In the genomic region with DNA sequence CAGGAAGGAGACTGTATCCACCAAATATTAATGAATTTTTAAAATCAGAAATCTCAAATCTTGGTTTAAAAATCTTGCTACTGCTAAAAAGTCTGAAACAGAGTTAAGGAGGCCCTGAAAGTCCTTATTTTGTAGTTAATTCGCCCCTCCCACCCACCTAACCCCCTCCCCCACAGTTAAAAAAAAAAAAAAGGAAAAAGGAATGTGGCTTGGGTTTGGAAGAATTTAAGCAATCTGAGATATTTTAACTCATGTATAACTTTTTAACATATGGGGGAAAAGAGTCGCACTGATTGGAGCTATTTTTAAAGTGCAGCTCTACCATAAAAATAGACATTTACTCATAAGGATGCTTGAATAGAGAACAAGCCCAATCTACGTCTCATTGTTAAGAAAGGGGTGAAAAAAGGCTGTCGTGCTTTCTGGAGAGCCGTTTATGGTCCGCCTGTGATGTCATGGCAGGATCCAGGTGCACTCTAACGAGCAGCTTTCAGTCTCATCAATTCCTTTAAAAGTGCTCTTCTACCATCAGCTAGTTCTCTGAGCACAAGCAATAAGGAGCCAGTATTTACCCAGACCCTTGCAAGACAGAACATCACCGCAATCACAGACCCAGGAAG, we compare ENCODE assay signal across 23 cellular contexts.
A peak's percentile ranks its signal among the peaks of the same experiment; 100 is the strongest.
DNase-seq lines count a peak whose midpoint lies in the region; ATAC-seq and TF ChIP-seq lines count a peak whose summit lies in the region.
"Had no signal": no experiment of that assay in that cellular context is flagged by ENCODE, and none has a peak within 500 bp of the region (broad histone marks: within the 10 kb centered on the region; RNA-seq: fewer than 3 reads in every experiment).

No MANE protein-coding gene starts in this region.

- no peak overlapping the region for H3K27ac Mint-ChIP-seq in endodermal cell
- H3K27ac Mint-ChIP-seq: activated CD4-positive, alpha-beta T cell treated with anti-CD3 and anti-CD28 coated beads, Interleukin-2, amount 10 ng/mL, durations not matched to agents 7 days and 5 days; activated naive CD4-positive, alpha-beta T cell treated with anti-CD3 and anti-CD28 coated beads for 36 hours had no signal

- H3K36me3 ChIP-seq in PC-3 (ENCODE audit: low read depth, low read length) = no peaks in the 10 kb centered on the region; the same call in 1 of the 2 replicates
- no peaks in the 10 kb centered on the region for H3K36me3 ChIP-seq in endodermal cell (ENCODE audit: control insufficient read depth, insufficient read depth, low read length)
- H3K36me3 ChIP-seq in OCI-LY7 (ENCODE audit: insufficient read depth, low read length) = no peaks in the 10 kb centered on the region
- H3K36me3 ChIP-seq: ascending aorta, neutrophil, suprapubic skin had no signal

- WGBS in endodermal cell (ENCODE audit: insufficient coverage in 1 of 2, insufficient read length in 1 of 2), 2 experiments = 55 to 72% methylated on average over 7 of the region's 8 CpGs

- TF ChIP-seq CTCF in PC-3 (conservative IDR thresholded peaks at IDR 0.05; ENCODE audit: low read depth, low read length) (no peak), endodermal cell (conservative IDR thresholded peaks at IDR 0.05) (no peak), OCI-LY7 (conservative IDR thresholded peaks at IDR 0.05; ENCODE audit: low read length) (no peak)

- DNase-seq in H4 (ENCODE audit: low spot score) = peak; percentile 3
- no peak for DNase-seq in PC-3
- DNase-seq in endodermal cell = peak; percentile 56
- peak; percentile 13 for DNase-seq in middle frontal gyrus (ENCODE audit: extremely low spot score, low spot score)
- no peak for DNase-seq in activated CD8-positive, alpha-beta memory T cell treated with anti-CD3 and anti-CD28 coated beads, Interleukin-2, amount 50 U/mL, for 48 hours
- DNase-seq in OCI-LY7 (ENCODE audit: low spot score) = no peak
- no peak for DNase-seq in activated gamma-delta T cell (lab: John Stamatoyannopoulos, UW)
- DNase-seq in NCI-H1092 treated with DMSO at 0.1 percent for 48 hours (lab: John Stamatoyannopoulos, UW) = no peak
- DNase-seq: activated CD4-positive, alpha-beta T cell treated with anti-CD3 and anti-CD28 coated beads, Interleukin-2, amount 10 ng/mL, durations not matched to agents 7 days and 5 days; activated naive CD4-positive, alpha-beta T cell treated with anti-CD3 and anti-CD28 coated beads for 36 hours; DMS 273 treated with DMSO at 0.1 percent for 48 hours; foreskin fibroblast; GF-D8; HCEC 1CT; IMR-90; NCI-H187; NCI-H345; NK-92 treated with Interleukin-12 subunit alpha and Interleukin-12 subunit beta, amount 100 ng/mL, for 24 hours had no signal

- BruUV-seq in PC-3 (replicated peaks; lab: Mats Ljungman, UMichigan) (no TSS peak), OCI-LY7 (replicated peaks; lab: Mats Ljungman, UMichigan) (no TSS peak)

- H3K79me2 ChIP-seq in PC-3 (ENCODE audit: low read length) (peaks cover 9% of the 10 kb centered on the region; the same call in 1 of the 2 replicates), OCI-LY7 (ENCODE audit: insufficient read depth, low read depth, low read length) (no peaks in the 10 kb centered on the region)
- H3K79me2 ChIP-seq: hepatocyte had no signal

- no peak overlapping the region for H3K4me3 Mint-ChIP-seq in endodermal cell
- H3K4me3 Mint-ChIP-seq: activated CD4-positive, alpha-beta T cell treated with anti-CD3 and anti-CD28 coated beads, Interleukin-2, amount 10 ng/mL, durations not matched to agents 7 days and 5 days; activated naive CD4-positive, alpha-beta T cell treated with anti-CD3 and anti-CD28 coated beads for 36 hours had no signal

- H3K9me2 ChIP-seq in PC-3 (replicated peaks; ENCODE audit: low read length) = no peaks in the 10 kb centered on the region
- H3K9me2 ChIP-seq in OCI-LY7 (ENCODE audit: insufficient read depth, low read length) = no peaks in the 10 kb centered on the region

- H3K4me3 ChIP-seq in PC-3 (ENCODE audit: low read length) (no peak overlapping the region), endodermal cell (ENCODE audit: low read length) (no peak overlapping the region), OCI-LY7 (ENCODE audit: low read depth, low read length, poor library complexity, severe bottlenecking) (no peak overlapping the region)
- H3K4me3 ChIP-seq: ascending aorta, coronary artery, hepatocyte, suprapubic skin had no signal

- POLR2A ChIA-PET in PC-3 (lab: Charles Lee; ENCODE audit: unreplicated experiment) = no interaction called here
- POLR2A ChIA-PET in OCI-LY7 (lab: Charles Lee) = interaction anchor here (0.7 kb wide), 1 partner anchor 25 kb away, joined by 7 read pairs; no protein-coding TSS in a partner anchor

- intact Hi-C loops in PC-3 (cut with micrococcal nuclease) (no loop called here), OCI-LY7 (cut with micrococcal nuclease; ENCODE audit: unreplicated experiment) (no loop called here)

- H3K27me3 ChIP-seq in PC-3 (ENCODE audit: low read length) = no peaks in the 10 kb centered on the region
- H3K27me3 ChIP-seq in endodermal cell (ENCODE audit: control insufficient read depth, insufficient read depth, low read length, poor library complexity, severe bottlenecking) = no peaks in the 10 kb centered on the region
- H3K27me3 ChIP-seq: ascending aorta, hepatocyte, neutrophil, suprapubic skin had no signal

- H3K9ac ChIP-seq in PC-3 (ENCODE audit: low read length) (no peak overlapping the region; the same call in 1 of the 2 replicates), endodermal cell (ENCODE audit: extremely low read depth, low read length, poor library complexity, severe bottlenecking) (no peak overlapping the region)

- no peaks in the 10 kb centered on the region for H3F3A ChIP-seq in PC-3 (ENCODE audit: low read length, unreplicated experiment)

- H3K36me3 Mint-ChIP-seq in endodermal cell (ENCODE audit: low read depth) = no peaks in the 10 kb centered on the region

- H3K9me3 Mint-ChIP-seq in endodermal cell = no peaks in the 10 kb centered on the region

- H3K27me3 Mint-ChIP-seq in endodermal cell (ENCODE audit: insufficient read depth) = no peaks in the 10 kb centered on the region
- H3K27me3 Mint-ChIP-seq: activated CD4-positive, alpha-beta T cell treated with anti-CD3 and anti-CD28 coated beads, Interleukin-2, amount 10 ng/mL, durations not matched to agents 7 days and 5 days had no signal

- H3K4me2 ChIP-seq in PC-3 (ENCODE audit: low read length) = peak overlapping the region; percentile 25; the same call in 1 of the 2 replicates
- H3K4me2 ChIP-seq in OCI-LY7 (ENCODE audit: low read length) = no peak overlapping the region
- H3K4me2 ChIP-seq: hepatocyte had no signal

- H3K4me1 ChIP-seq in PC-3 (ENCODE audit: insufficient read depth, low read length) = peaks cover 50% of the 10 kb centered on the region
- no peaks in the 10 kb centered on the region for H3K4me1 ChIP-seq in endodermal cell (ENCODE audit: control insufficient read depth, insufficient read depth, low read length)
- H3K4me1 ChIP-seq in OCI-LY7 (ENCODE audit: insufficient read depth, low read length, poor library complexity, severe bottlenecking) = no peaks in the 10 kb centered on the region
- H3K4me1 ChIP-seq: ascending aorta had no signal

- CTCF ChIA-PET in PC-3 (lab: Charles Lee) (no interaction called here), OCI-LY7 (lab: Charles Lee; ENCODE audit: unreplicated experiment) (no interaction called here)

- ATAC-seq in PC-3 = no peak

- H3K9me3 ChIP-seq in PC-3 (ENCODE audit: low read length) (no peaks in the 10 kb centered on the region), endodermal cell (ENCODE audit: control insufficient read depth, low read length) (no peaks in the 10 kb centered on the region), OCI-LY7 (ENCODE audit: low read length) (no peaks in the 10 kb centered on the region)
- H3K9me3 ChIP-seq: ascending aorta, neutrophil, suprapubic skin had no signal

- H4K20me1 ChIP-seq in PC-3 (ENCODE audit: low read length) (no peaks in the 10 kb centered on the region), OCI-LY7 (ENCODE audit: insufficient read depth, low read length) (no peaks in the 10 kb centered on the region)

- H3K4me1 Mint-ChIP-seq in endodermal cell = peaks cover 16% of the 10 kb centered on the region
- H3K4me1 Mint-ChIP-seq: activated CD4-positive, alpha-beta T cell treated with anti-CD3 and anti-CD28 coated beads, Interleukin-2, amount 10 ng/mL, durations not matched to agents 7 days and 5 days had no signal

- H2AFZ ChIP-seq in PC-3 (ENCODE audit: low read length) (no peak overlapping the region), OCI-LY7 (ENCODE audit: low read length) (no peak overlapping the region)
- H2AFZ ChIP-seq: hepatocyte had no signal

- H3K27ac ChIP-seq in PC-3 (ENCODE audit: low read length) (peak overlapping the region; percentile 69), endodermal cell (ENCODE audit: low read depth, low read length) (no peak overlapping the region), OCI-LY7 (ENCODE audit: low read depth, low read length, poor library complexity, severe bottlenecking) (no peak overlapping the region)
- H3K27ac ChIP-seq: ascending aorta, coronary artery, hepatocyte, neutrophil, suprapubic skin had no signal

Comparison
In these comparisons a context has a peak if more than half of its experiments do, and no peak if none do; other contexts are left out.
1. DNase-seq: peak in H4 (single experiment), endodermal cell (single experiment) and middle frontal gyrus (single experiment); none in PC-3 (single experiment), activated CD8-positive, alpha-beta memory T cell treated with anti-CD3 and anti-CD28 coated beads, Interleukin-2, amount 50 U/mL, for 48 hours (single experiment), OCI-LY7 (single experiment), activated gamma-delta T cell (single experiment) and NCI-H1092 treated with DMSO at 0.1 percent for 48 hours (single experiment).